In genomic region chr14:101069666-101070362, GRCh38 we compare ENCODE assay signal across 22 cellular contexts.
DNase-seq lines count a peak whose midpoint lies in the region; ATAC-seq, FAIRE-seq and TF ChIP-seq lines count a peak whose summit lies in the region.
"Had no signal": no experiment of that assay in that cellular context is flagged by ENCODE, and none has a peak within 500 bp of the region (broad histone marks: within the 10 kb centered on the region; RNA-seq: fewer than 3 reads in every experiment).

No MANE protein-coding gene starts in this region.

- H3K4me1 Mint-ChIP-seq in natural killer cell (peaks cover 0 to 5% of the 10 kb centered on the region in 2 donors), progenitor cell of endocrine pancreas (ENCODE audit: low read depth) (peaks cover 6% of the 10 kb centered on the region), GM23338 (peaks cover 18% of the 10 kb centered on the region)
- peaks cover 0 to under 1% of the 10 kb centered on the region in 2 donors for H3K4me1 Mint-ChIP-seq in natural killer cell treated with Interleukin-12 subunit alpha and Interleukin-12 subunit beta and Interleukin-15 and Interleukin-18, amount 100 ng/mL, for 72 hours (ENCODE audit: low read depth in 2 of 2)
- H3K4me1 Mint-ChIP-seq: activated CD4-positive, alpha-beta T cell treated with anti-CD3 and anti-CD28 coated beads, Interleukin-2, amount 10 ng/mL, durations not matched to agents 7 days and 5 days; activated naive CD4-positive, alpha-beta T cell treated with anti-CD3 and anti-CD28 coated beads, Interleukin-2, amount 50 U/mL, for 24 hours; CD8-positive, alpha-beta memory T cell had no signal

- H3K36me3 Mint-ChIP-seq in natural killer cell (no peaks in the 10 kb centered on the region), progenitor cell of endocrine pancreas (ENCODE audit: insufficient read depth) (no peaks in the 10 kb centered on the region), GM23338 (ENCODE audit: low read depth) (peaks cover 5% of the 10 kb centered on the region; the same call in 1 of the 3 replicates)
- no peaks in the 10 kb centered on the region for H3K36me3 Mint-ChIP-seq in natural killer cell treated with Interleukin-12 subunit alpha and Interleukin-12 subunit beta and Interleukin-15 and Interleukin-18, amount 100 ng/mL, for 72 hours
- H3K36me3 Mint-ChIP-seq: activated naive CD4-positive, alpha-beta T cell treated with anti-CD3 and anti-CD28 coated beads, Interleukin-2, amount 50 U/mL, for 24 hours; CD8-positive, alpha-beta memory T cell; neural progenitor cell had no signal

- no peak for TF ChIP-seq CTCF in natural killer cell (IDR thresholded peaks at IDR 0.05)
- no peak for TF ChIP-seq CTCF in H1 (IDR thresholded peaks at IDR 0.05; ENCODE audit: control extremely low read depth in 1 of 3, insufficient read depth in 1 of 3, low read depth in 1 of 3, low read length in 3 of 3)
- TF ChIP-seq CTCF in progenitor cell of endocrine pancreas (IDR thresholded peaks at IDR 0.05; ENCODE audit: unreplicated experiment) = no peak
- TF ChIP-seq CTCF in GM23338 (conservative IDR thresholded peaks at IDR 0.05; ENCODE audit: low read depth in 2 of 2) = no peak

- H3K23me2 ChIP-seq in H1 (ENCODE audit: low read depth, low read length) = no peaks in the 10 kb centered on the region

- no peaks in the 10 kb centered on the region for H3K9me2 ChIP-seq in GM23338 (ENCODE audit: insufficient read depth)

- H4K20me1 ChIP-seq in H1 (replicated peaks in 1 of 2; ENCODE audit: control insufficient read depth in 1 of 2, insufficient read depth in 2 of 2, low read length in 2 of 2) = no peaks in the 10 kb centered on the region
- H4K20me1 ChIP-seq in GM23338 (replicated peaks; ENCODE audit: insufficient read depth) = no peaks in the 10 kb centered on the region

- H4K5ac ChIP-seq in H1 (ENCODE audit: insufficient read length, low read depth, low read length) = no peak overlapping the region

- no peak for TF ChIP-seq EP300 in H1 (IDR thresholded peaks at IDR 0.05; ENCODE audit: borderline replicate concordance in 1 of 2, low read depth in 2 of 2, low read length in 2 of 2)

- no peak overlapping the region for H3K4me2 ChIP-seq in H1 (ENCODE audit: insufficient read depth in 1 of 2, low read depth in 2 of 2, low read length in 2 of 2)
- no peak overlapping the region for H3K4me2 ChIP-seq in GM23338
- H3K4me2 ChIP-seq: KMS-11, neural progenitor cell had no signal

- no peak overlapping the region for H3K23ac ChIP-seq in H1 (ENCODE audit: insufficient read length)

- no peak overlapping the region for H3K14ac ChIP-seq in H1 (ENCODE audit: insufficient read length)

- H4K91ac ChIP-seq in H1 (replicated peaks; ENCODE audit: insufficient read length, low read length) = no peak overlapping the region

- no peak overlapping the region for H3K9ac ChIP-seq in H1 (replicated peaks in 1 of 4; ENCODE audit: extremely low read depth in 1 of 4, low read depth in 3 of 4, low read length in 3 of 4)
- H3K9ac ChIP-seq: KMS-11, neural progenitor cell had no signal

- DNase-seq in natural killer cell = peak; percentile 9
- no peak for DNase-seq in natural killer cell treated with Interleukin-12 subunit alpha and Interleukin-12 subunit beta and Interleukin-15 and Interleukin-18, amount 100 ng/mL, for 72 hours (ENCODE audit: low spot score)
- DNase-seq in H1 (ENCODE audit: low read depth in 1 of 2, low spot score in 2 of 2) = peak in 1 of 2 experiments; percentile 13
- peak; percentile 4 for DNase-seq in progenitor cell of endocrine pancreas (ENCODE audit: low spot score, unreplicated experiment)
- DNase-seq in GM23338 (ENCODE audit: low spot score) = no peak
- DNase-seq in NCI-H1436 (lab: John Stamatoyannopoulos, UW) = no peak
- DNase-seq in SKM-1 treated with dmso at 0.1 percent for 144 hours (lab: John Stamatoyannopoulos, UW; ENCODE audit: unreplicated experiment) = no peak
- no peak for DNase-seq in COLO668 (lab: John Stamatoyannopoulos, UW; ENCODE audit: unreplicated experiment)
- DNase-seq: activated CD4-positive, alpha-beta T cell treated with anti-CD3 and anti-CD28 coated beads, Interleukin-2, amount 10 ng/mL, durations not matched to agents 7 days and 5 days; DMS79; effector memory CD8-positive, alpha-beta T cell; GOT3; midbrain; NCI-H1930; PC-3; retina had no signal

- H3K27ac Mint-ChIP-seq in natural killer cell (no peak overlapping the region), progenitor cell of endocrine pancreas (no peak overlapping the region), GM23338 (no peak overlapping the region)
- no peak overlapping the region for H3K27ac Mint-ChIP-seq in natural killer cell treated with Interleukin-12 subunit alpha and Interleukin-12 subunit beta and Interleukin-15 and Interleukin-18, amount 100 ng/mL, for 72 hours
- H3K27ac Mint-ChIP-seq: activated CD4-positive, alpha-beta T cell treated with anti-CD3 and anti-CD28 coated beads, Interleukin-2, amount 10 ng/mL, durations not matched to agents 7 days and 5 days; activated naive CD4-positive, alpha-beta T cell treated with anti-CD3 and anti-CD28 coated beads, Interleukin-2, amount 50 U/mL, for 24 hours; CD8-positive, alpha-beta memory T cell; effector memory CD8-positive, alpha-beta T cell; neural progenitor cell had no signal

- H2BK15ac ChIP-seq in H1 (ENCODE audit: low read length) = no peak overlapping the region

- peak overlapping the region; percentile 50; the same call in 1 of the 2 replicates for H2BK12ac ChIP-seq in H1 (ENCODE audit: low read depth, low read length)

- H3K9me3 ChIP-seq in H1 (ENCODE audit: insufficient read depth in 2 of 2, low read depth in 1 of 2, low read length in 1 of 2) = peaks cover 0 to 4% of the 10 kb centered on the region in 2 experiments; a peak in 1 of 4 replicates
- H3K9me3 ChIP-seq: SJCRH30 had no signal

- no peak overlapping the region for H4K8ac ChIP-seq in H1 (ENCODE audit: extremely low read depth, insufficient read depth, low read length)

- H2AK5ac ChIP-seq in H1 (ENCODE audit: low read depth, low read length) = 0 out of 2 replicates have a peak overlapping the region, but pooled peaks have one; percentile 53

- H2BK20ac ChIP-seq in H1 (ENCODE audit: low read length) = no peak overlapping the region

- peaks cover 0 to 17% (median 9%) of the 10 kb centered on the region in 4 experiments; a peak in 6 of 7 replicates for H3K4me1 ChIP-seq in H1 (replicated peaks in 1 of 4; ENCODE audit: control insufficient read depth in 3 of 4, insufficient read depth in 4 of 4, low read length in 3 of 4)
- H3K4me1 ChIP-seq in GM23338 (ENCODE audit: insufficient read depth) = peaks cover 17% of the 10 kb centered on the region

- H3K79me2 ChIP-seq in H1 (ENCODE audit: control insufficient read depth in 1 of 2, insufficient read depth in 2 of 2, low read length in 2 of 2) (no peaks in the 10 kb centered on the region), GM23338 (replicated peaks; ENCODE audit: insufficient read depth) (no peaks in the 10 kb centered on the region)

- 85% methylated on average over 11 of the region's 11 CpGs; no CpG with 5 or more reads in 1 of the 2 experiments for WGBS in H1 (ENCODE audit: extremely low coverage in 1 of 2, insufficient coverage in 1 of 2, insufficient read length in 1 of 2, insufficient replicate concordance in 2 of 2, low coverage in 1 of 2, low lambda C conversion rate in 2 of 2, missing lambda C conversion rate in 1 of 2), 2 experiments

- no peak for TF ChIP-seq RAD21 in H1 (IDR thresholded peaks at IDR 0.05 in 1 of 2, conservative IDR thresholded peaks at IDR 0.05 in 1 of 2; ENCODE audit: low read depth in 2 of 2, low read length in 2 of 2)

- H3K27me3 Mint-ChIP-seq in natural killer cell (ENCODE audit: low read depth in 2 of 2) (peaks cover 0 to 7% of the 10 kb centered on the region in 2 donors), progenitor cell of endocrine pancreas (peaks cover 7% of the 10 kb centered on the region), GM23338 (ENCODE audit: insufficient read depth, low read depth, poor library complexity) (peaks cover 7% of the 10 kb centered on the region)
- H3K27me3 Mint-ChIP-seq in natural killer cell treated with Interleukin-12 subunit alpha and Interleukin-12 subunit beta and Interleukin-15 and Interleukin-18, amount 100 ng/mL, for 72 hours = peaks cover 8 to 12% of the 10 kb centered on the region in 2 donors
- H3K27me3 Mint-ChIP-seq: activated CD4-positive, alpha-beta T cell treated with anti-CD3 and anti-CD28 coated beads, Interleukin-2, amount 10 ng/mL, durations not matched to agents 7 days and 5 days had no signal

- H3K79me1 ChIP-seq in H1 (ENCODE audit: low read depth, low read length) = no peaks in the 10 kb centered on the region

- no peak overlapping the region for H2BK120ac ChIP-seq in H1 (replicated peaks; ENCODE audit: low read depth, low read length)

- no peak overlapping the region for H3K27ac ChIP-seq in H1 (ENCODE audit: low read depth, low read length)
- no peak overlapping the region for H3K27ac ChIP-seq in GM23338 (ENCODE audit: low read depth)
- H3K27ac ChIP-seq: KMS-11, neural progenitor cell, SJCRH30 had no signal

- FAIRE-seq in H1 (lab: Jason Lieb, UNC) = no peak
- FAIRE-seq: GM12892 had no signal

- CTCF ChIA-PET in H1 (lab: Charles Lee; ENCODE audit: partially characterized antibody) = no interaction called here

- no peaks in the 10 kb centered on the region; a peak in 2 of 7 replicates for H3K27me3 ChIP-seq in H1 (replicated peaks in 1 of 4; ENCODE audit: control insufficient read depth in 3 of 4, extremely low read depth in 1 of 4, insufficient read depth in 3 of 4, low read length in 3 of 4)
- H3K27me3 ChIP-seq in GM23338 (ENCODE audit: insufficient read depth) = no peaks in the 10 kb centered on the region
- H3K27me3 ChIP-seq: SJCRH30 had no signal

- no peak overlapping the region for H2AFZ ChIP-seq in H1 (ENCODE audit: low read length)
- no peak overlapping the region for H2AFZ ChIP-seq in GM23338
- H2AFZ ChIP-seq: neural progenitor cell had no signal

- intact Hi-C loops in natural killer cell (cut with micrococcal nuclease) = no loop called here

- ATAC-seq in natural killer cell (no peak), GM23338 (no peak)
- no peak for ATAC-seq in natural killer cell treated with Interleukin-12 subunit alpha and Interleukin-12 subunit beta and Interleukin-15 and Interleukin-18, amount 100 ng/mL, for 72 hours
- ATAC-seq: effector memory CD8-positive, alpha-beta T cell; PC-3 had no signal

- no peaks in the 10 kb centered on the region for H3K9me3 Mint-ChIP-seq in natural killer cell
- no peaks in the 10 kb centered on the region for H3K9me3 Mint-ChIP-seq in natural killer cell treated with Interleukin-12 subunit alpha and Interleukin-12 subunit beta and Interleukin-15 and Interleukin-18, amount 100 ng/mL, for 72 hours
- H3K9me3 Mint-ChIP-seq in progenitor cell of endocrine pancreas (ENCODE audit: low read depth) = no peaks in the 10 kb centered on the region
- peaks cover 11% of the 10 kb centered on the region; the same call in 2 of the 3 replicates for H3K9me3 Mint-ChIP-seq in GM23338
- H3K9me3 Mint-ChIP-seq: activated CD4-positive, alpha-beta T cell treated with anti-CD3 and anti-CD28 coated beads, Interleukin-2, amount 10 ng/mL, durations not matched to agents 7 days and 5 days; activated naive CD4-positive, alpha-beta T cell treated with anti-CD3 and anti-CD28 coated beads, Interleukin-2, amount 50 U/mL, for 24 hours; CD8-positive, alpha-beta memory T cell; effector memory CD8-positive, alpha-beta T cell had no signal

- H3F3A ChIP-seq in GM23338 (replicated peaks; ENCODE audit: low read depth) = no peaks in the 10 kb centered on the region

- H3K4ac ChIP-seq in H1 (replicated peaks; ENCODE audit: insufficient read length, low read depth, low read length) = no peak overlapping the region

- H3K4me3 Mint-ChIP-seq in natural killer cell (no peak overlapping the region), progenitor cell of endocrine pancreas (ENCODE audit: low read depth) (no peak overlapping the region), GM23338 (no peak overlapping the region)
- H3K4me3 Mint-ChIP-seq in natural killer cell treated with Interleukin-12 subunit alpha and Interleukin-12 subunit beta and Interleukin-15 and Interleukin-18, amount 100 ng/mL, for 72 hours = no peak overlapping the region
- H3K4me3 Mint-ChIP-seq: activated CD4-positive, alpha-beta T cell treated with anti-CD3 and anti-CD28 coated beads, Interleukin-2, amount 10 ng/mL, durations not matched to agents 7 days and 5 days; activated naive CD4-positive, alpha-beta T cell treated with anti-CD3 and anti-CD28 coated beads, Interleukin-2, amount 50 U/mL, for 24 hours; CD8-positive, alpha-beta memory T cell; effector memory CD8-positive, alpha-beta T cell; neural progenitor cell had no signal

- no peak for TF ChIP-seq POLR2A in H1 (IDR thresholded peaks at IDR 0.05; ENCODE audit: control extremely low read depth in 1 of 2, low read depth in 2 of 2, low read length in 2 of 2)

- H3K4me3 ChIP-seq in H1 (ENCODE audit: extremely low read depth in 1 of 4, insufficient read depth in 2 of 4, low read depth in 3 of 4, low read length in 4 of 4) = no peak overlapping the region
- no peak overlapping the region for H3K4me3 ChIP-seq in GM23338
- H3K4me3 ChIP-seq: neural progenitor cell, SJCRH30 had no signal

- H3K18ac ChIP-seq in H1 (ENCODE audit: extremely low read depth, low read length) = no peak overlapping the region

- no peak overlapping the region for H3K56ac ChIP-seq in H1 (replicated peaks; ENCODE audit: insufficient read length, low read depth, low read length)

- POLR2A ChIA-PET in H1 (lab: Charles Lee; ENCODE audit: partially characterized antibody) = no interaction called here

- H3K36me3 ChIP-seq in H1 (ENCODE audit: control insufficient read depth in 2 of 4, insufficient read depth in 4 of 4, low read length in 3 of 4) (no peaks in the 10 kb centered on the region), GM23338 (ENCODE audit: insufficient read depth) (no peaks in the 10 kb centered on the region)
- H3K36me3 ChIP-seq: neural progenitor cell had no signal

- H2BK5ac ChIP-seq in H1 (ENCODE audit: low read depth, low read length) = no peak overlapping the region

Comparison
In these comparisons a context has a peak if more than half of its experiments do, and no peak if none do; other contexts are left out.
1. DNase-seq: peak in natural killer cell (single experiment) and progenitor cell of endocrine pancreas (single experiment); none in natural killer cell treated with Interleukin-12 subunit alpha and Interleukin-12 subunit beta and Interleukin-15 and Interleukin-18, amount 100 ng/mL, for 72 hours (single experiment), GM23338 (single experiment), NCI-H1436 (single experiment), SKM-1 treated with dmso at 0.1 percent for 144 hours (single experiment) and COLO668 (single experiment).